ENCODE assay signal across 1 cellular context in genomic region chr14:60724080-60724618, GRCh38.
TF ChIP-seq lines count a peak whose summit lies in the region.

Gene SIX4 (minus strand): TSS chr14:60724351. CDS start chr14:60724074, 277 bp downstream.

TF ChIP-seq in K562, 482 proteins besides CTCF, POLR2A, EP300 and RAD21 (continued from another document and continues in another):
- TF ChIP-seq MNT (conservative IDR thresholded peaks at IDR 0.05) (peak; percentile 42 to 78; a peak in 3 of 4 replicates), RNF2 (IDR thresholded peaks at IDR 0.05) (no peak), CHD7 (IDR thresholded peaks at IDR 0.05; ENCODE audit: low read depth, low read length) (no peak), ZC3H11A (IDR thresholded peaks at IDR 0.05; ENCODE audit: low read depth, low read length) (no peak), MLLT1 (IDR thresholded peaks at IDR 0.05) (peak; percentile 51 to 77; a peak in 2 of 4 replicates), JUND (IDR thresholded peaks at IDR 0.05; ENCODE audit: borderline replicate concordance, low read depth, low read length) (0 out of 2 replicates have a peak, but pooled peaks have one; percentile 22), JUND (tag; IDR thresholded peaks at IDR 0.05; ENCODE audit: borderline replicate concordance, low read depth, low read length) (no peak), BRF1 (IDR thresholded peaks at IDR 0.05; ENCODE audit: borderline replicate concordance, extremely low read depth, insufficient read length) (no peak), ZNF507 (tag; conservative IDR thresholded peaks at IDR 0.05) (no peak), TFAM (CRISPR knock-in tag; conservative IDR thresholded peaks at IDR 0.05) (no peak), TAF1 (IDR thresholded peaks at IDR 0.05; ENCODE audit: control insufficient read depth, extremely low read depth, insufficient read depth, low read length, severe bottlenecking) (peak; percentile 82), ZNF407 (IDR thresholded peaks at IDR 0.05; ENCODE audit: low read depth) (no peak), ZKSCAN8 (CRISPR knock-in tag; IDR thresholded peaks at IDR 0.05) (no peak), L3MBTL2 (IDR thresholded peaks at IDR 0.05) (peak; percentile 14; the same call in 1 of the 2 replicates), TEAD4 (IDR thresholded peaks at IDR 0.05; ENCODE audit: low read length) (no peak), TEAD4 (CRISPR knock-in tag; IDR thresholded peaks at IDR 0.05; ENCODE audit: borderline replicate concordance) (no peak), VEZF1 (CRISPR knock-in tag; IDR thresholded peaks at IDR 0.05) (peak; percentile 39), ZHX1 (conservative IDR thresholded peaks at IDR 0.05; ENCODE audit: low read length) (no peak), MEF2A (IDR thresholded peaks at IDR 0.05; ENCODE audit: control insufficient read depth, low read depth, low read length) (no peak), CREBBP (IDR thresholded peaks at IDR 0.05; ENCODE audit: low read depth, low read length) (no peak), MCM2 (IDR thresholded peaks at IDR 0.05; ENCODE audit: low read depth) (no peak), FOXK2 (conservative IDR thresholded peaks at IDR 0.05 in 1 of 2, IDR thresholded peaks at IDR 0.05 in 1 of 2; ENCODE audit: low read depth in 2 of 2) (peak; percentile 47 to 64; a peak in 3 of 4 replicates), MYC (IDR thresholded peaks at IDR 0.05; ENCODE audit: low read depth, low read length) (peak; percentile 60), MYC (CRISPR knock-in tag; IDR thresholded peaks at IDR 0.05; ENCODE audit: borderline replicate concordance, low read depth) (no peak), SRSF7 (optimal IDR thresholded peaks at IDR 0.05; ENCODE audit: low read depth, low read length) (no peak), SMARCE1 (IDR thresholded peaks at IDR 0.05) (peak; percentile 50; the same call in 1 of the 2 replicates)
